In genomic region chr5:181088289-181088688, GRCh38 we compare ENCODE assay signal across 11 cellular contexts. TPM values are rescaled to one million over a fixed set of nuclear protein-coding genes. Genes with fewer than 3 reads are reported as not detected.
DNase-seq lines count a peak whose midpoint lies in the region; ATAC-seq, FAIRE-seq and TF ChIP-seq lines count a peak whose summit lies in the region.
"Had no signal": no experiment of that assay in that cellular context is flagged by ENCODE, and none has a peak within 500 bp of the region (broad histone marks: within the 10 kb centered on the region; RNA-seq: fewer than 3 reads in every experiment).

No MANE protein-coding gene starts in this region.

- H3K4me1 ChIP-seq in cardiac muscle cell (ENCODE audit: low read depth): no peaks in the 10 kb centered on the region
- H3K4me1 ChIP-seq: gastrocnemius medialis had no signal

- H3K9me3 ChIP-seq in cardiac muscle cell (ENCODE audit: low read depth) (no peaks in the 10 kb centered on the region), MG63 (no peaks in the 10 kb centered on the region)
- H3K9me3 ChIP-seq: gastrocnemius medialis had no signal

- H3K36me3 ChIP-seq in cardiac muscle cell (no peaks in the 10 kb centered on the region), MG63 (no peaks in the 10 kb centered on the region)
- H3K36me3 ChIP-seq: gastrocnemius medialis had no signal

- H3K27me3 ChIP-seq in cardiac muscle cell (no peaks in the 10 kb centered on the region), MG63 (peaks cover 7% of the 10 kb centered on the region)

- no peak overlapping the region for H3K4me3 ChIP-seq in cardiac muscle cell
- no peak overlapping the region for H3K4me3 ChIP-seq in MG63
- no peak overlapping the region for H3K4me3 ChIP-seq in epithelial cell of esophagus (ENCODE audit: low read length)
- H3K4me3 ChIP-seq: gastrocnemius medialis had no signal

- no peak for ATAC-seq in Right ventricle myocardium inferior
- ATAC-seq: gastrocnemius medialis had no signal

- no peak overlapping the region for H3K27ac ChIP-seq in cardiac muscle cell
- H3K27ac ChIP-seq: gastrocnemius medialis, parathyroid adenoma had no signal

- FAIRE-seq in urothelium cell line (lab: Jason Lieb, UNC): no peak

- TF ChIP-seq CTCF in cardiac muscle cell (IDR thresholded peaks at IDR 0.05; ENCODE audit: low read depth, low read length): peak; percentile 25
- peak; percentile 29 for TF ChIP-seq CTCF in epithelial cell of esophagus (IDR thresholded peaks at IDR 0.05; ENCODE audit: insufficient read depth, low read depth, low read length, missing control alignments)

- intact Hi-C loops in Right ventricle myocardium inferior (cut with DNase I): no loop called here

- DNase-seq in cardiac muscle cell (ENCODE audit: low read depth in 1 of 2, low spot score in 1 of 2) (no peak), Right ventricle myocardium inferior (ENCODE audit: missing footprints) (no peak), MG63 (peak; percentile 30), epithelial cell of esophagus (ENCODE audit: low read depth) (no peak), urothelium cell line (ENCODE audit: low spot score) (peak; percentile 50), MV-4-11 (lab: John Stamatoyannopoulos, UW) (no peak), SKM-1 (lab: John Stamatoyannopoulos, UW; ENCODE audit: unreplicated experiment) (no peak), inferior parietal cortex (ENCODE audit: extremely low spot score) (no peak)
- DNase-seq: activated effector memory CD4-positive, alpha-beta T cell treated with anti-CD3 and anti-CD28 coated beads, Interleukin-2, amount 50 U/mL, for 16 hours; gastrocnemius medialis had no signal

RNA-seq across cellular contexts. Expression of gene OR2V1, which starts 42.7 kb away (rescaled TPM):
- not detected in 2 replicates for total RNA-seq in cardiac muscle cell
- not detected in 2 replicates for polyA plus RNA-seq in cardiac muscle cell
- not detected for total RNA-seq in Right ventricle myocardium inferior
- not detected in 2 replicates for total RNA-seq in MG63 (2014; rRNA removed; shearing (Covaris generic); ENCODE audit: low replicate concordance)
- total RNA-seq: gastrocnemius medialis had no signal

RNA-seq across cellular contexts. Expression of gene BTNL9, which starts 48.2 kb away (rescaled TPM):
- not detected in 2 replicates for total RNA-seq in cardiac muscle cell
- not detected in 2 replicates for polyA plus RNA-seq in cardiac muscle cell
- total RNA-seq in Right ventricle myocardium inferior: 37.6 TPM
- 0.76 and 0.99 TPM in 2 replicates for total RNA-seq in MG63 (2014; rRNA removed; shearing (Covaris generic); ENCODE audit: low replicate concordance)

RNA-seq across cellular contexts. Expression of gene OR2V2, which starts 59.1 kb away (rescaled TPM):
- total RNA-seq in cardiac muscle cell (not detected in 2 replicates), Right ventricle myocardium inferior (not detected)
- polyA plus RNA-seq in cardiac muscle cell: not detected in 2 replicates
- total RNA-seq in MG63 (2014; rRNA removed; shearing (Covaris generic); ENCODE audit: low replicate concordance): not detected in 2 replicates
- total RNA-seq: gastrocnemius medialis had no signal

Comparison
In these comparisons a context has a peak if more than half of its experiments do, and no peak if none do; other contexts are left out.
1. RNA of gene BTNL9, which starts 48.2 kb away (total RNA-seq): 37.6 TPM in Right ventricle myocardium inferior (single experiment); 0.76 to 0.99 TPM in MG63 and not detected in cardiac muscle cell; every median in the first group is over 10 times any median in the second.
2. DNase-seq: peak in MG63 (single experiment) and urothelium cell line (single experiment); none in cardiac muscle cell (0 of 2), Right ventricle myocardium inferior (single experiment), epithelial cell of esophagus (single experiment), MV-4-11 (single experiment), SKM-1 (single experiment) and inferior parietal cortex (single experiment).